ENCODE assay signal across 14 cellular contexts in genomic region chr17:49727353-49727752, GRCh38.
"Had no signal": no experiment of that assay in that cellular context is flagged by ENCODE, and none has a peak within 500 bp of the region (broad histone marks: within the 10 kb centered on the region; RNA-seq: fewer than 3 reads in every experiment).

No MANE protein-coding gene starts in this region.

- H3K27me3 ChIP-seq: cardiac muscle cell, gastrocnemius medialis, right atrium auricular region, spleen, suprapubic skin had no signal

- H3K27ac Mint-ChIP-seq: activated naive CD4-positive, alpha-beta T cell treated with anti-CD3 and anti-CD28 coated beads, Interleukin-2, amount 10 ng/mL, durations not matched to agents 7 days and 5 days; stimulated activated naive B cell treated with anti-CD40 and anti-IgM and Interleukin-4, amounts not matched to agents 10 μg/mL and 1 μg/mL and 100 μg/mL, for 72 hours; type B pancreatic cell had no signal

- H3K36me3 ChIP-seq: cardiac muscle cell, gastrocnemius medialis, right atrium auricular region had no signal

- H3K27me3 Mint-ChIP-seq: activated naive CD4-positive, alpha-beta T cell treated with anti-CD3 and anti-CD28 coated beads, Interleukin-2, amount 10 ng/mL, durations not matched to agents 7 days and 5 days; activated T-helper 17 cell treated with anti-CD3 and anti-CD28 coated beads, Interleukin-2, amount 50 U/mL, for 72 hours; naive B cell; stimulated activated naive B cell treated with anti-CD40 and anti-IgM and Interleukin-4, amounts not matched to agents 10 μg/mL and 1 μg/mL and 100 μg/mL, for 72 hours; type B pancreatic cell had no signal

- H3K4me3 Mint-ChIP-seq: activated naive CD4-positive, alpha-beta T cell treated with anti-CD3 and anti-CD28 coated beads, Interleukin-2, amount 10 ng/mL, durations not matched to agents 7 days and 5 days; activated T-helper 17 cell treated with anti-CD3 and anti-CD28 coated beads, Interleukin-2, amount 50 U/mL, for 72 hours; naive B cell; stimulated activated naive B cell treated with anti-CD40 and anti-IgM and Interleukin-4, amounts not matched to agents 10 μg/mL and 1 μg/mL and 100 μg/mL, for 72 hours; type B pancreatic cell had no signal

- DNase-seq: activated CD4-positive, CD25-positive, alpha-beta regulatory T cell treated with anti-CD3 and anti-CD28 coated beads, Interleukin-2, amount 50 U/mL, for 72 hours; activated naive CD4-positive, alpha-beta T cell treated with anti-CD3 and anti-CD28 coated beads, Interleukin-2, amount 10 ng/mL, durations not matched to agents 7 days and 5 days; gastrocnemius medialis; naive B cell; posterior cingulate gyrus; SK-N-SH; spleen; stimulated activated CD4-positive, alpha-beta T cell treated with anti-CD3 and anti-CD28 coated beads, Interleukin-1b, Interleukin-23, amount 100 ng/mL, for 48 hours; stimulated activated naive B cell treated with anti-CD40 and anti-IgM and Interleukin-4, amounts not matched to agents 10 μg/mL and 1 μg/mL and 100 μg/mL, for 72 hours had no signal

- ATAC-seq: activated T-helper 17 cell treated with anti-CD3 and anti-CD28 coated beads, Interleukin-2, amount 50 U/mL, for 72 hours; gastrocnemius medialis; stimulated activated naive B cell treated with anti-CD40 and anti-IgM and Interleukin-4, amounts not matched to agents 10 μg/mL and 1 μg/mL and 100 μg/mL, for 72 hours had no signal

- H3K9me3 Mint-ChIP-seq: activated T-helper 17 cell treated with anti-CD3 and anti-CD28 coated beads, Interleukin-2, amount 50 U/mL, for 72 hours; type B pancreatic cell had no signal

- H3K27ac ChIP-seq: cardiac muscle cell, gastrocnemius medialis, suprapubic skin had no signal

- H3K4me3 ChIP-seq: cardiac muscle cell, gastrocnemius medialis, right atrium auricular region, spleen, suprapubic skin had no signal

- H3K9me3 ChIP-seq: gastrocnemius medialis, right atrium auricular region, SK-N-SH, suprapubic skin had no signal
